In the genomic region with DNA sequence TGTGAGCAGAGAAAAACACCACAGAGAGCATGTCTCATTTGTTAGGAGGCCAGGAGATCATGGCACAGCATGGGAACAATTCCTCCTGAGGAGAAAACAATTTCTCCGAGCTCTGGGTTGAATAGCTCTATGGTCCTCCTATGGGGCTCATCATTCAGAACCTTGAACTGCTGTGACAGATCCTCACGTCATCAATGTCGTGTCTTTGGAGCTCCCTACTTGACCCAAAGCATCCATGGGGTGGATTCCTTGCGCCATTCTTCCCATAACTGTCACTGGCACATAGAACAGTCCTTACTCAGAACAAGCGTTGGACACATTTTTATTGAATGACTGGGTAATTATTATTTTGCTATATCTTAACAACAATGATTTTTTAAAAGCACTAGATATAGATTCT, we compare ENCODE assay signal across 7 cellular contexts.
"Had no signal": no experiment of that assay in that cellular context is flagged by ENCODE, and none has a peak within 500 bp of the region (broad histone marks: within the 10 kb centered on the region; RNA-seq: fewer than 3 reads in every experiment).

No MANE protein-coding gene starts in this region.

- DNase-seq: IMR-90, KBM-7, KG1 had no signal

- ATAC-seq: K562 had no signal

- H3K27ac ChIP-seq: HL-60, KMS-11 had no signal

- H3K9ac ChIP-seq: KMS-11 had no signal

- FAIRE-seq: HTR-8/SVneo, K562 had no signal

- H3K4me2 ChIP-seq: KMS-11 had no signal

- H3K4me3 ChIP-seq: K562 had no signal
